9 cellular contexts compared by ENCODE assay signal in the genomic region with DNA sequence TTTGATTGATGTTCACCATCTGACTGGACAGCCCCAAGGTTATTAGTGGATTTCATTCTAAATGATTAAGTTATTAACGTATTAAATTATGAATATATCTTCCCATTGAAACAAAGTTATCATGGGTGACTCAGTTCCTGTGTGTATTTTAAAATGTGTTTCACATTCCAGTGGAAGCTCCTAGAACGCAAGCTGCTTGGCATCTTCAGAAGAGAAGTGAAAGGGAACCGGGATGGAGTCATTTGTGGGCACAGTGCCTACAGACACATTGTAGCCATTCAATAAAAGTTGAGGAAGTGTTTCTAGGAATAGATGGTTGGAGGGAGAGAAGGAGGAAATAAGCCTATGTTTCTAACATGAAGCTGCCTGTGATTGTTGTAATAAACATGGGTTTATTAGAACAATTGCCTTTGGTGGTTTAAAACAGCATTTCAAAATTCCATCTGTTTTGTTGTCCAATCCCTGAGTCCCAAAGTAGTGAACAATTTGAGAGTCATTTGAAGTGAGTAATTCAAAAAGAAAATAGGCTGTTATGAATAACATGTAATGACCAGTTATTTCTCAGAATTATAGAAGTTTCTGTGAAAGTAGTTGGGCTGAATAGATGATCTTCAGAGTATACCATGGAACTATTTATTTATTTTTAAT.
A peak's percentile ranks its signal among the peaks of the same experiment; 100 is the strongest.
DNase-seq lines count a peak whose midpoint lies in the region; ATAC-seq and TF ChIP-seq lines count a peak whose summit lies in the region.
"Had no signal": no experiment of that assay in that cellular context is flagged by ENCODE, and none has a peak within 500 bp of the region (broad histone marks: within the 10 kb centered on the region; RNA-seq: fewer than 3 reads in every experiment).

No MANE protein-coding gene starts in this region.

- H3K27ac ChIP-seq in right atrium auricular region = peak overlapping the region; percentile 46 to 53
- H3K27ac ChIP-seq in subcutaneous abdominal adipose tissue (ENCODE audit: low read depth, low read length) = peak overlapping the region; percentile 38

- DNase-seq in HFFc6 (peak; percentile 88), astrocyte of the hippocampus (ENCODE audit: low read depth, low spot score) (peak; percentile 92), right atrium auricular region (ENCODE audit: low spot score) (peak; percentile 76), epidermal melanocyte (ENCODE audit: insufficient read length, low spot score) (no peak), cerebellar cortex (ENCODE audit: low spot score) (no peak), NCI-H128 (lab: John Stamatoyannopoulos, UW; ENCODE audit: unreplicated experiment) (no peak)
- DNase-seq: stimulated activated CD4-positive, alpha-beta T cell treated with anti-CD3 and anti-CD28 coated beads, Interleukin-2, amount 100 ng/mL, for 24 hours had no signal

- H3K9ac ChIP-seq in subcutaneous abdominal adipose tissue (ENCODE audit: low read length in 5 of 5) = no peak overlapping the region

- peaks cover 27% of the 10 kb centered on the region for H3K4me1 Mint-ChIP-seq in HFFc6 (ENCODE audit: low read depth)

- ATAC-seq in GM18511 (IDR thresholded peaks at IDR 0.05; ENCODE audit: unreplicated experiment) = no peak

- TF ChIP-seq CTCF in HFFc6 (IDR thresholded peaks at IDR 0.05) (no peak), right atrium auricular region (IDR thresholded peaks at IDR 0.05) (no peak)

- H3K4me1 ChIP-seq in right atrium auricular region (peaks cover 0 to 21% of the 10 kb centered on the region in 2 donors), subcutaneous abdominal adipose tissue (ENCODE audit: control insufficient read depth in 5 of 5, insufficient read depth in 5 of 5, low read length in 5 of 5) (peaks cover 0 to 14% (median 9%) of the 10 kb centered on the region in 5 donors)

- H3K36me3 ChIP-seq in right atrium auricular region = no peaks in the 10 kb centered on the region
- H3K36me3 ChIP-seq in subcutaneous abdominal adipose tissue (ENCODE audit: control insufficient read depth in 5 of 5, insufficient read depth in 5 of 5, low read length in 5 of 5) = peaks cover 0 to 3% (median 0%) of the 10 kb centered on the region in 5 donors

- no peaks in the 10 kb centered on the region for H3K27me3 Mint-ChIP-seq in HFFc6 (ENCODE audit: insufficient read depth)

- peak overlapping the region; percentile 49 for H3K4me3 Mint-ChIP-seq in HFFc6

- H3K36me3 Mint-ChIP-seq in HFFc6 (ENCODE audit: low read depth) = peaks cover 10% of the 10 kb centered on the region

- H3K9me3 ChIP-seq in right atrium auricular region (no peaks in the 10 kb centered on the region), subcutaneous abdominal adipose tissue (ENCODE audit: control insufficient read depth in 5 of 5, low read length in 5 of 5) (no peaks in the 10 kb centered on the region)

- peak overlapping the region; percentile 67 for H3K27ac Mint-ChIP-seq in HFFc6

- H3K4me3 ChIP-seq in right atrium auricular region (no peak overlapping the region), subcutaneous abdominal adipose tissue (ENCODE audit: low read depth in 1 of 5, low read length in 5 of 5) (no peak overlapping the region)

- no peaks in the 10 kb centered on the region for H3K9me3 Mint-ChIP-seq in HFFc6

- H3K27me3 ChIP-seq in right atrium auricular region (no peaks in the 10 kb centered on the region), subcutaneous abdominal adipose tissue (ENCODE audit: control insufficient read depth in 5 of 5, insufficient read depth in 4 of 5, low read length in 5 of 5) (no peaks in the 10 kb centered on the region)

Comparison
In these comparisons a context has a peak if more than half of its experiments do, and no peak if none do; other contexts are left out.
1. DNase-seq: peak in HFFc6 (single experiment), astrocyte of the hippocampus (single experiment) and right atrium auricular region (single experiment); none in epidermal melanocyte (single experiment), cerebellar cortex (single experiment) and NCI-H128 (single experiment).